Comparison of ENCODE assay signal across 14 cellular contexts in genomic region chr1:160761886-160762285, GRCh38. TPM values are rescaled to one million over a fixed set of nuclear protein-coding genes. Genes with fewer than 3 reads are reported as not detected.
"Had no signal": no experiment of that assay in that cellular context is flagged by ENCODE, and none has a peak within 500 bp of the region (broad histone marks: within the 10 kb centered on the region; RNA-seq: fewer than 3 reads in every experiment).

No MANE protein-coding gene starts in this region.

- H3K9me3 Mint-ChIP-seq: activated B cell treated with CpG ODN at 0.5 μM for 24 hours had no signal

- H3K4me1 ChIP-seq: esophagus muscularis mucosa, sigmoid colon, stomach had no signal

- H3K27ac Mint-ChIP-seq: activated B cell treated with CpG ODN at 0.5 μM for 24 hours; activated CD4-positive, alpha-beta T cell treated with anti-CD3 and anti-CD28 coated beads, Interleukin-2, amount 10 ng/mL, durations not matched to agents 7 days and 5 days; T-helper 17 cell had no signal

- H3K9me3 ChIP-seq: esophagus muscularis mucosa, ovary, sigmoid colon, stomach, thoracic aorta had no signal

- H3K4me3 ChIP-seq: esophagus muscularis mucosa, ovary, sigmoid colon, stomach, thoracic aorta had no signal

- H3K36me3 ChIP-seq: esophagus muscularis mucosa, ovary, sigmoid colon, stomach, thoracic aorta had no signal

- H3K4me1 Mint-ChIP-seq: neural crest cell had no signal

- H3K27ac ChIP-seq: esophagus muscularis mucosa, ovary, sigmoid colon, stomach, thoracic aorta had no signal

- DNase-seq: activated B cell treated with CpG ODN at 0.5 μM for 24 hours; activated CD4-positive, alpha-beta T cell treated with anti-CD3 and anti-CD28 coated beads, Interleukin-2, amount 10 ng/mL, durations not matched to agents 7 days and 5 days; activated gamma-delta T cell treated with Interleukin-2 at 50 U/mL for 16 hours; foreskin melanocyte; ovary; sigmoid colon; stimulated activated CD4-positive, alpha-beta T cell treated with anti-CD3 and anti-CD28 coated beads, Interleukin-1b, Interleukin-23, amount 100 ng/mL, for 48 hours; stomach; T-helper 17 cell had no signal

- FAIRE-seq: astrocyte, colon had no signal

- ATAC-seq: T-helper 17 cell had no signal

- H3K27me3 Mint-ChIP-seq: activated B cell treated with CpG ODN at 0.5 μM for 24 hours; activated CD4-positive, alpha-beta T cell treated with anti-CD3 and anti-CD28 coated beads, Interleukin-2, amount 10 ng/mL, durations not matched to agents 7 days and 5 days; T-helper 17 cell had no signal

- H3K4me3 Mint-ChIP-seq: activated B cell treated with CpG ODN at 0.5 μM for 24 hours; activated CD4-positive, alpha-beta T cell treated with anti-CD3 and anti-CD28 coated beads, Interleukin-2, amount 10 ng/mL, durations not matched to agents 7 days and 5 days; neural crest cell; T-helper 17 cell had no signal

- H3K27me3 ChIP-seq: esophagus muscularis mucosa, ovary, sigmoid colon, stomach had no signal

RNA-seq across cellular contexts. Expression of gene SLAMF7, which starts 22.8 kb away (rescaled TPM):
- total RNA-seq: neural crest cell had no signal

RNA-seq across cellular contexts. Expression of gene LY9, which starts 34.1 kb away (rescaled TPM):
- total RNA-seq: astrocyte, neural crest cell had no signal

RNA-seq across cellular contexts. Expression of gene CD48, which starts 50.3 kb away (rescaled TPM):
- total RNA-seq: astrocyte, neural crest cell had no signal
